In genomic region chr14:100838493-100839440, GRCh38 we compare ENCODE assay signal across 26 cellular contexts. TPM values are rescaled to one million over a fixed set of nuclear protein-coding genes. Genes with fewer than 3 reads are reported as not detected.
DNase-seq lines count a peak whose midpoint lies in the region; ATAC-seq, FAIRE-seq and TF ChIP-seq lines count a peak whose summit lies in the region.
"Had no signal": no experiment of that assay in that cellular context is flagged by ENCODE, and none has a peak within 500 bp of the region (broad histone marks: within the 10 kb centered on the region; RNA-seq: fewer than 3 reads in every experiment).

No MANE protein-coding gene starts in this region.

- no peak for TF ChIP-seq EP300 in HepG2 (IDR thresholded peaks at IDR 0.05; ENCODE audit: low read depth in 2 of 2, low read length in 2 of 2)
- no peak for TF ChIP-seq EP300 in HepG2 (CRISPR knock-in tag; IDR thresholded peaks at IDR 0.05; ENCODE audit: borderline replicate concordance)

- no peak for TF ChIP-seq RAD21 in HepG2 (CRISPR knock-in tag; IDR thresholded peaks at IDR 0.05)

- H3K79me2 ChIP-seq in HepG2 (ENCODE audit: insufficient read depth, low read length) = no peaks in the 10 kb centered on the region

- FAIRE-seq in HepG2 (lab: Jason Lieb, UNC) = no peak

- H3K4me3 Mint-ChIP-seq in chondrocyte (ENCODE audit: unreplicated experiment) = no peak overlapping the region
- H3K4me3 Mint-ChIP-seq: activated CD4-positive, alpha-beta memory T cell treated with anti-CD3 and anti-CD28 coated beads, Interleukin-2, amount 10 ng/mL, durations not matched to agents 7 days and 5 days; activated T-cell treated with anti-CD3 and anti-CD28 coated beads, Interleukin-2, amount 50 U/mL, for 4 hours; CD8-positive, alpha-beta T cell had no signal

- BruUV-seq in HepG2 (replicated peaks; lab: Mats Ljungman, UMichigan) = no TSS peak

- no peak for ATAC-seq in HepG2
- ATAC-seq: activated CD4-positive, CD25-positive, alpha-beta regulatory T cell treated with anti-CD3 and anti-CD28 coated beads, Interleukin-2, amount 50 U/mL, for 24 hours; activated T-cell treated with anti-CD3 and anti-CD28 coated beads, Interleukin-2, amount 50 U/mL, for 4 hours; CD8-positive, alpha-beta T cell; left colon; PC-3 had no signal

- peaks cover 7% of the 10 kb centered on the region; the same call in 1 of the 2 replicates for H3K36me3 ChIP-seq in HUES48 (ENCODE audit: control insufficient read depth, insufficient read depth, low read length)
- H3K36me3 ChIP-seq in HepG2 (replicated peaks in 1 of 2; ENCODE audit: control insufficient read depth in 1 of 2, insufficient read depth in 2 of 2, low read length in 2 of 2) = no peaks in the 10 kb centered on the region
- H3K36me3 ChIP-seq in thyroid gland = no peaks in the 10 kb centered on the region

- H3K9me3 ChIP-seq in HUES48 (ENCODE audit: control insufficient read depth, insufficient read depth, low read length) (no peaks in the 10 kb centered on the region), HepG2 (ENCODE audit: low read length) (no peaks in the 10 kb centered on the region), thyroid gland (no peaks in the 10 kb centered on the region)

- POLR2A ChIA-PET in HepG2 (lab: Yijun Ruan, JAX) = interaction anchor here (2.6 kb wide), 1 partner anchor 22 kb away, joined by 12 read pairs; no protein-coding TSS in a partner anchor

- H3K4me1 ChIP-seq in HUES48 (ENCODE audit: control insufficient read depth, insufficient read depth, low read length) (peaks cover 25% of the 10 kb centered on the region), HepG2 (ENCODE audit: insufficient read depth, low read length) (peaks cover 68% of the 10 kb centered on the region), thyroid gland (no peaks in the 10 kb centered on the region)

- intact Hi-C loops in HepG2 (cut with micrococcal nuclease; ENCODE audit: unreplicated experiment) = no loop called here
- intact Hi-C loops in thyroid gland (cut with DNase I) = no loop called here

- no peak overlapping the region for H3K4me2 ChIP-seq in HepG2 (ENCODE audit: low read depth, low read length)

- in situ Hi-C loops in HepG2 (cut with HindIII; ENCODE audit: extremely low pct_ligation_motif_present, low pct_unique_long_range_greater_than_20kb) = no loop called here

- H3K36me3 Mint-ChIP-seq in chondrocyte (ENCODE audit: low read depth) = no peaks in the 10 kb centered on the region
- H3K36me3 Mint-ChIP-seq: CD8-positive, alpha-beta T cell had no signal

- H3K9me3 Mint-ChIP-seq in chondrocyte (ENCODE audit: low read depth) = no peaks in the 10 kb centered on the region
- H3K9me3 Mint-ChIP-seq: activated CD4-positive, alpha-beta memory T cell treated with anti-CD3 and anti-CD28 coated beads, Interleukin-2, amount 10 ng/mL, durations not matched to agents 7 days and 5 days; activated T-cell treated with anti-CD3 and anti-CD28 coated beads, Interleukin-2, amount 50 U/mL, for 4 hours; CD8-positive, alpha-beta T cell had no signal

- WGBS in HepG2 (ENCODE audit: low lambda C conversion rate) = 96% methylated on average over 16 of the region's 16 CpGs
- whole genome bisulfite sequencing in thyroid gland, 2 donors = 83 to 85% methylated on average over 16 of the region's 16 CpGs

- H3K4me3 ChIP-seq in HUES48 (ENCODE audit: low read depth, low read length) (no peak overlapping the region), HepG2 (replicated peaks in 1 of 3; ENCODE audit: insufficient read depth in 1 of 3, low read depth in 2 of 3, low read length in 3 of 3) (no peak overlapping the region), thyroid gland (replicated peaks in 1 of 3) (no peak overlapping the region)

- H3K9ac ChIP-seq in HUES48 (ENCODE audit: low read depth, low read length) = no peak overlapping the region
- H3K9ac ChIP-seq in HepG2 (ENCODE audit: insufficient read depth, low read depth, low read length) = no peak overlapping the region

- no peak for TF ChIP-seq CTCF in chondrocyte (IDR thresholded peaks at IDR 0.05)
- no peak for TF ChIP-seq CTCF in HepG2 (CRISPR knock-in tag; IDR thresholded peaks at IDR 0.05)
- TF ChIP-seq CTCF in thyroid gland (IDR thresholded peaks at IDR 0.05) = no peak

- CTCF ChIA-PET in HepG2 (lab: Yijun Ruan, JAX; ENCODE audit: low intra/inter-chr PET ratio, low total read pairs) = no interaction called here

- no peak overlapping the region for H3K27ac Mint-ChIP-seq in chondrocyte (ENCODE audit: unreplicated experiment)
- H3K27ac Mint-ChIP-seq: activated CD4-positive, alpha-beta memory T cell treated with anti-CD3 and anti-CD28 coated beads, Interleukin-2, amount 10 ng/mL, durations not matched to agents 7 days and 5 days; CD8-positive, alpha-beta T cell had no signal

- no peaks in the 10 kb centered on the region for H4K20me1 ChIP-seq in HepG2 (ENCODE audit: insufficient read depth, low read length)

- DNase-seq in chondrocyte (ENCODE audit: low spot score) (peak; percentile 74), HepG2 (ENCODE audit: low spot score) (no peak), retina (peak; percentile 32), thyroid gland (no peak), putamen (ENCODE audit: low spot score) (no peak), iPS-NIHi11 (ENCODE audit: low spot score) (no peak)
- DNase-seq: activated CD4-positive, alpha-beta memory T cell treated with anti-CD3 and anti-CD28 coated beads, Interleukin-2, amount 10 ng/mL, durations not matched to agents 7 days and 5 days; activated naive CD4-positive, alpha-beta T cell; activated T-cell treated with anti-CD3 and anti-CD28 coated beads, Interleukin-2, amount 50 U/mL, for 4 hours; AML-193; CD8-positive, alpha-beta T cell; central memory CD4-positive, alpha-beta T cell; erythroblast; H7; left colon; NCI-H1092 treated with DMSO at 0.1 percent for 48 hours; NCI-H2081; NCI-H446; PC-3; SHP77 treated with DMSO at 0.1 percent for 48 hours; stimulated activated CD4-positive, alpha-beta T cell treated with anti-CD3 and anti-CD28 coated beads, Interleukin-4, amount 100 ng/mL, for 24 hours; stimulated activated naive CD4-positive, alpha-beta T cell treated with Interleukin-2 at 50 U/mL for 16 hours; SW 1271 had no signal

- H3K4me1 Mint-ChIP-seq in chondrocyte (ENCODE audit: low read depth) = peaks cover 26% of the 10 kb centered on the region
- H3K4me1 Mint-ChIP-seq: activated CD4-positive, alpha-beta memory T cell treated with anti-CD3 and anti-CD28 coated beads, Interleukin-2, amount 10 ng/mL, durations not matched to agents 7 days and 5 days had no signal

- no peaks in the 10 kb centered on the region for H3K27me3 Mint-ChIP-seq in chondrocyte (ENCODE audit: low read depth)
- H3K27me3 Mint-ChIP-seq: activated CD4-positive, alpha-beta memory T cell treated with anti-CD3 and anti-CD28 coated beads, Interleukin-2, amount 10 ng/mL, durations not matched to agents 7 days and 5 days had no signal

- no peaks in the 10 kb centered on the region for H3K27me3 ChIP-seq in HUES48 (ENCODE audit: control insufficient read depth, insufficient read depth, low read length)
- H3K27me3 ChIP-seq in HepG2 (ENCODE audit: control insufficient read depth in 1 of 2, insufficient read depth in 2 of 2, low read length in 2 of 2) = no peaks in the 10 kb centered on the region
- H3K27me3 ChIP-seq in thyroid gland = no peaks in the 10 kb centered on the region

- H2AFZ ChIP-seq in HepG2 (ENCODE audit: low read length) = no peak overlapping the region

- H3K27ac ChIP-seq in HUES48 (ENCODE audit: low read depth, low read length) (peak overlapping the region; percentile 88), HepG2 (ENCODE audit: extremely low read length, insufficient read depth, low read length) (no peak overlapping the region), thyroid gland (no peak overlapping the region)

- TF ChIP-seq POLR2A in HepG2 (IDR thresholded peaks at IDR 0.05; ENCODE audit: insufficient read depth in 1 of 2, low read depth in 2 of 2, low read length in 2 of 2) = no peak
- no peak for TF ChIP-seq POLR2A in thyroid gland (IDR thresholded peaks at IDR 0.05)

TF ChIP-seq in HepG2, 621 proteins besides CTCF, POLR2A, EP300 and RAD21:
- TF ChIP-seq SMYD3 (CRISPR knock-in tag; IDR thresholded peaks at IDR 0.05) = no peak
- TF ChIP-seq CREBL2 (CRISPR knock-in tag; IDR thresholded peaks at IDR 0.05; ENCODE audit: borderline replicate concordance) = no peak
- TF ChIP-seq ZNF652 (CRISPR knock-in tag; IDR thresholded peaks at IDR 0.05; ENCODE audit: borderline replicate concordance, low read depth) = peak; percentile 92

RNA-seq across cellular contexts. Expression of gene MEG3, which starts 12.8 kb away (rescaled TPM):
- total RNA-seq in chondrocyte (not detected in 3 replicates), HepG2 (2016; rRNA removed; fragmentation: Illumina TruSeq; extraction: Trizol) (not detected in 2 replicates), thyroid gland (10 to 100 TPM in 2 of 4 donors, 1 to 10 TPM in 2; 6.0 to 23.7 (median 9.4) TPM)
- total RNA-seq in HepG2 (2016; cell fraction: cytosol; rRNA removed; fragmentation: Illumina TruSeq; extraction: Trizol; ENCODE audit: low read depth) = not detected in 2 replicates
- total RNA-seq in HepG2 (2016; cell fraction: insoluble cytoplasmic fraction; rRNA removed; fragmentation: Illumina TruSeq; extraction: Trizol) = not detected in 2 replicates
- total RNA-seq in HepG2 (2016; cell fraction: membrane; rRNA removed; fragmentation: Illumina TruSeq; extraction: Trizol) = not detected in 2 replicates
- total RNA-seq in HepG2 (2016; cell fraction: nucleus; rRNA removed; fragmentation: Illumina TruSeq; extraction: Trizol) = 0.38 TPM in 1 of 2 replicates, not detected in the other
- polyA plus RNA-seq in HepG2 (2011; rRNA removed) = 0.07 and 0.17 TPM in 2 replicates
- 0.03 TPM in 1 of 2 replicates, not detected in the other for polyA plus RNA-seq in HepG2 (2011; cell fraction: cytosol; rRNA removed)
- polyA plus RNA-seq in HepG2 (2011; cell fraction: nucleus; rRNA removed) = 0.59 and 0.62 TPM in 2 replicates
- polyA plus RNA-seq in HepG2 (2012) = 0.12 TPM in 1 of 2 replicates, not detected in the other
- not detected in 2 replicates for polyA plus RNA-seq in HepG2 (2016; cell fraction: cytosol; fragmentation: Illumina TruSeq; extraction: Trizol; ENCODE audit: low read depth)
- polyA plus RNA-seq in HepG2 (2016; cell fraction: insoluble cytoplasmic fraction; fragmentation: Illumina TruSeq; extraction: Trizol; ENCODE audit: low read depth) = not detected in 2 replicates
- polyA plus RNA-seq in HepG2 (2016; cell fraction: membrane; fragmentation: Illumina TruSeq; extraction: Trizol; ENCODE audit: low read depth) = not detected in 2 replicates
- 0.15 TPM in 1 of 2 replicates, not detected in the other for polyA plus RNA-seq in HepG2 (2016; cell fraction: nucleus; fragmentation: Illumina TruSeq; extraction: Trizol; ENCODE audit: insufficient read depth, low read depth)
- polyA minus RNA-seq in HepG2 (2011; rRNA and poly(A)+ RNA removed; ENCODE audit: low replicate concordance) = 0.08 TPM in 1 of 2 replicates, not detected in the other
- polyA minus RNA-seq in HepG2 (2011; cell fraction: cytosol; rRNA and poly(A)+ RNA removed) = not detected in 2 replicates
- polyA minus RNA-seq in HepG2 (2011; cell fraction: nucleus; rRNA and poly(A)+ RNA removed) = 0.12 and 0.26 TPM in 2 replicates
- total RNA-seq: activated CD4-positive, alpha-beta memory T cell treated with anti-CD3 and anti-CD28 coated beads, Interleukin-2, amount 10 ng/mL, durations not matched to agents 7 days and 5 days; CD8-positive, alpha-beta T cell; HT-29; PC-3 had no signal

Comparison
In these comparisons a context has a peak if more than half of its experiments do, and no peak if none do; other contexts are left out.
1. DNase-seq: peak in chondrocyte (single experiment) and retina (single experiment); none in HepG2 (single experiment), thyroid gland (0 of 2), putamen (single experiment) and iPS-NIHi11 (single experiment).